ENCODE assay signal across 8 cellular contexts in the genomic region with DNA sequence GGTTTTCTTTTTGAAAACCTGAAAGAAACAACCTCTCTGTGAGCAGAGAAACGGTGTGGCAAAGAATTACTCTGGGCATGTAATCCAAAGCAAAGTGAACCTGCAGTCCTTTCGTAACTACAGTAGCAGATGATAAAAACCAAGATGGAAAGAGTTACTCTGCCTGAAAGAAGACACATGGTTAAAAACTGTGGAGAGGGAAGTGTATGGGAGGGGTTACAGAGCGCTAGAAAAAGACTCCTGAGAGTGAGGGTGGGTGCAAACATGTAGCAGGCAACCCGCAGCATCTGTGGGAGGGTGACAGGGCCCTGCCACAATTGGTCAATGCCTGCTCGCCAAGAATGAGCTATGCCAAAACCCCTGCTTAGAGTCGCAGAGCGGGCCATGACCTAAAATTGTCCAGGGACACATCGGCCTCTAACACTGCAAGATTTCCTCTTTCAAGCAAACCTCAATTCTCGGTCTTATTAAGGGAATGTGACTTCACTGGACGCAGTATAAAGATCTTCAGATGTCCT. TPM values are rescaled to one million over a fixed set of nuclear protein-coding genes. Genes with fewer than 3 reads are reported as not detected.
DNase-seq lines count a peak whose midpoint lies in the region; ATAC-seq, FAIRE-seq and TF ChIP-seq lines count a peak whose summit lies in the region.

No MANE protein-coding gene starts in this region.

- ATAC-seq in GM21367 (IDR thresholded peaks at IDR 0.05; ENCODE audit: unreplicated experiment) (peak; percentile 5), right cardiac atrium (peak; percentile 38 to 42)
- peak; percentile 43 to 48 for ATAC-seq in activated naive CD4-positive, alpha-beta T cell treated with anti-CD3 and anti-CD28 coated beads, Interleukin-2, amount 50 U/mL, for 72 hours

- H3K27me3 ChIP-seq in BLaER1: no peaks in the 10 kb centered on the region
- H3K27me3 ChIP-seq in Loucy (ENCODE audit: insufficient read depth, low read length, poor library complexity, severe bottlenecking): no peaks in the 10 kb centered on the region
- H3K27me3 ChIP-seq in right cardiac atrium (ENCODE audit: control insufficient read depth, insufficient read depth): no peaks in the 10 kb centered on the region
- no peaks in the 10 kb centered on the region for H3K27me3 ChIP-seq in small intestine (ENCODE audit: control insufficient read depth in 2 of 2, insufficient read depth in 2 of 2, low read length in 2 of 2)

- 0 out of 2 replicates have a peak, but pooled peaks cover 11% of the 10 kb centered on the region for H3K79me2 ChIP-seq in Loucy (ENCODE audit: insufficient read depth, low read length)

- H4K20me1 ChIP-seq in BLaER1 (no peaks in the 10 kb centered on the region), Loucy (ENCODE audit: insufficient read depth, low read length, poor library complexity, severe bottlenecking) (no peaks in the 10 kb centered on the region)

- WGBS in right cardiac atrium: 4% methylated on average over 10 of the region's 10 CpGs
- 3 to 6% (median 6%) methylated on average over 10 of the region's 10 CpGs for WGBS in small intestine, 3 donors

- H3K4me3 ChIP-seq in BLaER1 (peak overlapping the region; percentile 78), Loucy (ENCODE audit: low read length, poor library complexity, severe bottlenecking) (peak overlapping the region; percentile 91), right cardiac atrium (ENCODE audit: low read length) (peak overlapping the region; percentile 78), small intestine (ENCODE audit: low read depth in 1 of 2, low read length in 2 of 2) (peak overlapping the region; percentile 79 to 91)

- intact Hi-C loops in right cardiac atrium (cut with DNase I): no loop called here
- intact Hi-C loops in posterior vena cava (cut with DNase I): loop anchor here in 1 of 2 donors (2.0 kb wide), 1 partner anchor 43 kb away; the partner anchor contains the start of gene KMT2D

- H3K27ac ChIP-seq in BLaER1 (peak overlapping the region; percentile 94), right cardiac atrium (ENCODE audit: low read length) (peak overlapping the region; percentile 98), small intestine (ENCODE audit: low read depth in 1 of 2, low read length in 1 of 2) (peak overlapping the region; percentile 88 to 97)

- H3K9ac ChIP-seq in BLaER1: peak overlapping the region; percentile 93
- H3K9ac ChIP-seq in Loucy (ENCODE audit: low read depth, low read length, poor library complexity, severe bottlenecking): peak overlapping the region; percentile 88

- H2AFZ ChIP-seq in Loucy (ENCODE audit: low read length): peak overlapping the region; percentile 86

- peak; percentile 28 to 55 for DNase-seq in activated naive CD4-positive, alpha-beta T cell treated with anti-CD3 and anti-CD28 coated beads, Interleukin-2, amount 50 U/mL, for 72 hours (ENCODE audit: low spot score in 2 of 2)
- DNase-seq in right cardiac atrium (peak in 1 of 3 donors; percentile 56), small intestine (no peak), posterior vena cava (ENCODE audit: low spot score) (no peak), NCI-H187 (lab: John Stamatoyannopoulos, UW) (no peak)

- peak overlapping the region; percentile 91 to 98 for H3K27ac Mint-ChIP-seq in activated naive CD4-positive, alpha-beta T cell treated with anti-CD3 and anti-CD28 coated beads, Interleukin-2, amount 50 U/mL, for 72 hours

- H3K4me1 ChIP-seq in BLaER1 (peaks cover 27% of the 10 kb centered on the region), Loucy (ENCODE audit: insufficient read depth, low read length, poor library complexity, severe bottlenecking) (peaks cover 20% of the 10 kb centered on the region), right cardiac atrium (ENCODE audit: control insufficient read depth, insufficient read depth, low read length) (peaks cover 6% of the 10 kb centered on the region), small intestine (ENCODE audit: control insufficient read depth in 2 of 2, insufficient read depth in 1 of 2, low read depth in 1 of 2, low read length in 1 of 2) (peaks cover 4% of the 10 kb centered on the region in 2 donors)

- no peak for TF ChIP-seq CTCF in Loucy (conservative IDR thresholded peaks at IDR 0.05; ENCODE audit: low read length)

- peaks cover 9 to 28% of the 10 kb centered on the region in 2 donors for H3K36me3 Mint-ChIP-seq in activated naive CD4-positive, alpha-beta T cell treated with anti-CD3 and anti-CD28 coated beads, Interleukin-2, amount 50 U/mL, for 72 hours

- H3K36me3 ChIP-seq in BLaER1: peaks cover 23% of the 10 kb centered on the region
- peaks cover 17% of the 10 kb centered on the region; the same call in 1 of the 2 replicates for H3K36me3 ChIP-seq in Loucy (ENCODE audit: insufficient read depth, low read length)
- H3K36me3 ChIP-seq in small intestine (ENCODE audit: control insufficient read depth in 2 of 2, insufficient read depth in 2 of 2, low read length in 2 of 2): peaks cover 6% of the 10 kb centered on the region in 2 donors

- H3K4me2 ChIP-seq in BLaER1 (peak overlapping the region; percentile 93), Loucy (ENCODE audit: low read depth, low read length, poor library complexity, severe bottlenecking) (peak overlapping the region; percentile 72)

- H3K9me2 ChIP-seq in Loucy (replicated peaks; ENCODE audit: low read depth, low read length): no peaks in the 10 kb centered on the region

- H3K9me3 ChIP-seq in BLaER1 (no peaks in the 10 kb centered on the region), Loucy (ENCODE audit: insufficient read depth, low read depth, low read length) (no peaks in the 10 kb centered on the region), right cardiac atrium (ENCODE audit: control insufficient read depth, low read length) (no peaks in the 10 kb centered on the region), small intestine (ENCODE audit: control insufficient read depth, low read depth) (no peaks in the 10 kb centered on the region)

- no peaks in the 10 kb centered on the region for H3K9me3 Mint-ChIP-seq in activated naive CD4-positive, alpha-beta T cell treated with anti-CD3 and anti-CD28 coated beads, Interleukin-2, amount 50 U/mL, for 72 hours

- peaks cover 10% of the 10 kb centered on the region for H3F3A ChIP-seq in Loucy (ENCODE audit: low read depth)

- FAIRE-seq in small intestine (lab: Jason Lieb, UNC): no peak

RNA-seq across cellular contexts. Expression of gene PRKAG1, which starts 0.8 kb away (rescaled TPM):
- total RNA-seq in activated naive CD4-positive, alpha-beta T cell treated with anti-CD3 and anti-CD28 coated beads, Interleukin-2, amount 50 U/mL, for 72 hours: 10 to 100 TPM; 52.5 to 58.7 TPM
- total RNA-seq in right cardiac atrium: 10 to 100 TPM; 65.7 to 88.9 (median 80.7) TPM
- 72.4 TPM for polyA plus RNA-seq in right cardiac atrium
- polyA plus RNA-seq in small intestine: 10 to 100 TPM; 50.0 to 60.6 (median 60.5) TPM
- total RNA-seq in posterior vena cava: 10 to 100 TPM; 52.2 to 57.3 TPM

RNA-seq across cellular contexts. Expression of gene DDN, which starts 18.6 kb away (rescaled TPM):
- 1 to 10 TPM in 1 of 2 donors, under 1 TPM in 1; 0.07 to 1.1 TPM for total RNA-seq in activated naive CD4-positive, alpha-beta T cell treated with anti-CD3 and anti-CD28 coated beads, Interleukin-2, amount 50 U/mL, for 72 hours
- total RNA-seq in right cardiac atrium (1 to 10 TPM in 2 of 4 donors, under 1 TPM in 2; 0.42 to 2.8 (median 1.1) TPM), posterior vena cava (not detected)
- polyA plus RNA-seq in right cardiac atrium (1.6 TPM), small intestine (under 1 TPM in 2 of 3 donors, not detected in 1; 0.16 to 0.22 TPM)

RNA-seq across cellular contexts. Expression of gene WNT1, which starts 39.7 kb away (rescaled TPM):
- total RNA-seq in activated naive CD4-positive, alpha-beta T cell treated with anti-CD3 and anti-CD28 coated beads, Interleukin-2, amount 50 U/mL, for 72 hours: under 1 TPM in 1 of 2 donors, not detected in 1; 0.27 TPM
- not detected for total RNA-seq in right cardiac atrium
- polyA plus RNA-seq in right cardiac atrium: not detected
- not detected for polyA plus RNA-seq in small intestine
- total RNA-seq in posterior vena cava: not detected

RNA-seq across cellular contexts. Expression of gene KMT2D, which starts 42.8 kb away (rescaled TPM):
- total RNA-seq in activated naive CD4-positive, alpha-beta T cell treated with anti-CD3 and anti-CD28 coated beads, Interleukin-2, amount 50 U/mL, for 72 hours: 100 to 1,000 TPM in 1 of 2 donors, 10 to 100 TPM in 1; 67.7 to 110 TPM
- 10 to 100 TPM; 38.8 to 53.5 (median 46.2) TPM for total RNA-seq in right cardiac atrium
- polyA plus RNA-seq in right cardiac atrium: 43.1 TPM
- polyA plus RNA-seq in small intestine: 10 to 100 TPM in 2 of 3 donors, 1 to 10 TPM in 1; 5.4 to 34.8 (median 10.7) TPM
- total RNA-seq in posterior vena cava: 10 to 100 TPM; 59.5 to 63.3 TPM

RNA-seq across cellular contexts. Expression of gene WNT10B, which starts 46.3 kb away (rescaled TPM):
- 1 to 10 TPM in 1 of 2 donors, not detected in 1; 1.4 TPM for total RNA-seq in activated naive CD4-positive, alpha-beta T cell treated with anti-CD3 and anti-CD28 coated beads, Interleukin-2, amount 50 U/mL, for 72 hours
- total RNA-seq in right cardiac atrium: 1 to 10 TPM in 1 of 4 donors, under 1 TPM in 3; 0.57 to 1.7 (median 0.73) TPM
- 0.66 TPM for polyA plus RNA-seq in right cardiac atrium
- 1 to 10 TPM in 2 of 3 donors, under 1 TPM in 1; 0.67 to 1.4 (median 1.2) TPM for polyA plus RNA-seq in small intestine
- 1 to 10 TPM in 1 of 2 donors, under 1 TPM in 1; 0.33 to 4.0 TPM for total RNA-seq in posterior vena cava

Comparison
In these comparisons a context has a peak if more than half of its experiments do, and no peak if none do; other contexts are left out.
1. DNase-seq: peak in activated naive CD4-positive, alpha-beta T cell treated with anti-CD3 and anti-CD28 coated beads, Interleukin-2, amount 50 U/mL, for 72 hours (2 of 2); none in small intestine (single experiment), posterior vena cava (single experiment) and NCI-H187 (0 of 2).
2. Peak in every context shown above with its lines, with median percentiles within 50 percentile points of each other: H3K27ac ChIP-seq, H3K4me3 ChIP-seq and ATAC-seq.